8 cellular contexts compared by ENCODE assay signal in genomic region chr3:53891500-53892334, GRCh38. TPM values are rescaled to one million over a fixed set of nuclear protein-coding genes. Genes with fewer than 3 reads are reported as not detected.
DNase-seq lines count a peak whose midpoint lies in the region; ATAC-seq and TF ChIP-seq lines count a peak whose summit lies in the region.

Gene SELENOK, minus strand, starts transcription at chr3:53891859.

- POLR2A ChIA-PET in activated naive CD8-positive, alpha-beta T cell treated with anti-CD3 and anti-CD28 coated beads, Interleukin-2, amount 10 ng/mL, durations not matched to agents 7 days and 5 days (lab: Charles Lee), result interaction anchor here (0.9 to 3.2 kb wide), 3 partner anchors 9 to 544 kb away, joined by 3 to 29 read pairs (median 10); partner anchors contain the start of genes ACTR8 and DCP1A

- H3K4me1 ChIP-seq in osteoblast (ENCODE audit: insufficient read depth, low read length) (peaks cover 16% of the 10 kb centered on the region), thoracic aorta (ENCODE audit: control insufficient read depth in 1 of 2, low read depth in 2 of 2) (peaks cover 13 to 21% of the 10 kb centered on the region in 2 donors)

- H2AFZ ChIP-seq in SU-DHL-6 (ENCODE audit: low read depth, low read length, severe bottlenecking), result peak within 1 kb of the TSS; percentile 58
- peak within 1 kb of the TSS; percentile 85 for H2AFZ ChIP-seq in osteoblast (ENCODE audit: low read length)

- peak; percentile 90 for TF ChIP-seq POLR2A in GM10847 (IDR thresholded peaks at IDR 0.05; ENCODE audit: extremely low read depth, insufficient read length)

- peak; percentile 95 for DNase-seq in NCI-H128 (lab: John Stamatoyannopoulos, UW; ENCODE audit: unreplicated experiment)
- peak; percentile 92 for DNase-seq in activated naive CD8-positive, alpha-beta T cell treated with anti-CD3 and anti-CD28 coated beads, Interleukin-2, amount 10 ng/mL, durations not matched to agents 7 days and 5 days
- DNase-seq in glutamatergic neuron, result peak; percentile 96
- DNase-seq in osteoblast (ENCODE audit: insufficient read length, low spot score, missing footprints), result peak; percentile 93
- peak; percentile 98 for DNase-seq in thoracic aorta (ENCODE audit: low spot score)

- H3K27ac ChIP-seq in SU-DHL-6 (ENCODE audit: low read depth, low read length), result peak within 1 kb of the TSS; percentile 47
- peak within 1 kb of the TSS; percentile 95 for H3K27ac ChIP-seq in osteoblast (ENCODE audit: low read depth, low read length)
- peak within 1 kb of the TSS; percentile 90 to 92 for H3K27ac ChIP-seq in thoracic aorta

- TF ChIP-seq CTCF in SU-DHL-6 (IDR thresholded peaks at IDR 0.05; ENCODE audit: insufficient read depth, low read length, poor library complexity, severe bottlenecking) (no peak), glutamatergic neuron (IDR thresholded peaks at IDR 0.05; ENCODE audit: partially characterized antibody, unreplicated experiment) (no peak), osteoblast (IDR thresholded peaks at IDR 0.05; ENCODE audit: extremely low read depth, low read depth, low read length) (no peak), thoracic aorta (IDR thresholded peaks at IDR 0.05) (no peak)

- H3K9me2 ChIP-seq in SU-DHL-6 (replicated peaks; ENCODE audit: insufficient read depth, low read length), result no peaks in the 10 kb centered on the region

- H3K36me3 Mint-ChIP-seq in activated naive CD8-positive, alpha-beta T cell treated with anti-CD3 and anti-CD28 coated beads, Interleukin-2, amount 10 ng/mL, durations not matched to agents 7 days and 5 days, result peaks cover 18% of the 10 kb centered on the region
- H3K36me3 Mint-ChIP-seq in glutamatergic neuron (ENCODE audit: unreplicated experiment), result no peaks in the 10 kb centered on the region

- H4K20me1 ChIP-seq in SU-DHL-6 (ENCODE audit: low read depth, low read length) (no peaks in the 10 kb centered on the region; the same call in 1 of the 2 replicates), osteoblast (ENCODE audit: insufficient read depth, low read length) (peaks cover 3% of the 10 kb centered on the region)

- H3K4me1 Mint-ChIP-seq in activated naive CD8-positive, alpha-beta T cell treated with anti-CD3 and anti-CD28 coated beads, Interleukin-2, amount 10 ng/mL, durations not matched to agents 7 days and 5 days, result peaks cover 39% of the 10 kb centered on the region
- peaks cover 12% of the 10 kb centered on the region for H3K4me1 Mint-ChIP-seq in glutamatergic neuron (ENCODE audit: low read depth, unreplicated experiment)

- H3K36me3 ChIP-seq in SU-DHL-6 (ENCODE audit: low read length), result 0 out of 2 replicates have a peak, but pooled peaks cover 4% of the 10 kb centered on the region
- H3K36me3 ChIP-seq in osteoblast (ENCODE audit: insufficient read depth, low read length), result peaks cover 11% of the 10 kb centered on the region
- H3K36me3 ChIP-seq in thoracic aorta, result no peaks in the 10 kb centered on the region

- H3K4me2 ChIP-seq in SU-DHL-6 (ENCODE audit: low read depth, low read length, poor library complexity, severe bottlenecking) (peak within 1 kb of the TSS; percentile 85), osteoblast (ENCODE audit: insufficient read depth, low read length) (peak within 1 kb of the TSS; percentile 85)

- peaks cover 45% of the 10 kb centered on the region for H3K79me2 ChIP-seq in SU-DHL-6 (ENCODE audit: insufficient read depth, low read length)
- peaks cover 43% of the 10 kb centered on the region for H3K79me2 ChIP-seq in osteoblast (ENCODE audit: insufficient read depth, low read length)

- no peaks in the 10 kb centered on the region for H3K27me3 ChIP-seq in SU-DHL-6 (ENCODE audit: low read length)
- H3K27me3 ChIP-seq in osteoblast (ENCODE audit: insufficient read depth, low read length), result no peaks in the 10 kb centered on the region
- no peaks in the 10 kb centered on the region for H3K27me3 ChIP-seq in thoracic aorta (replicated peaks; ENCODE audit: insufficient read depth)

- peak within 1 kb of the TSS; percentile 99 for H3K27ac Mint-ChIP-seq in activated naive CD8-positive, alpha-beta T cell treated with anti-CD3 and anti-CD28 coated beads, Interleukin-2, amount 10 ng/mL, durations not matched to agents 7 days and 5 days
- peak within 1 kb of the TSS; percentile 94 for H3K27ac Mint-ChIP-seq in glutamatergic neuron (ENCODE audit: unreplicated experiment)

- peaks cover 5% of the 10 kb centered on the region for H3K9me3 Mint-ChIP-seq in activated naive CD8-positive, alpha-beta T cell treated with anti-CD3 and anti-CD28 coated beads, Interleukin-2, amount 10 ng/mL, durations not matched to agents 7 days and 5 days
- H3K9me3 Mint-ChIP-seq in glutamatergic neuron (ENCODE audit: unreplicated experiment), result peaks cover 3% of the 10 kb centered on the region

- peaks cover 18% of the 10 kb centered on the region for H3K27me3 Mint-ChIP-seq in activated naive CD8-positive, alpha-beta T cell treated with anti-CD3 and anti-CD28 coated beads, Interleukin-2, amount 10 ng/mL, durations not matched to agents 7 days and 5 days
- peaks cover 10% of the 10 kb centered on the region for H3K27me3 Mint-ChIP-seq in glutamatergic neuron (ENCODE audit: unreplicated experiment)

- H3K9me3 ChIP-seq in SU-DHL-6 (ENCODE audit: insufficient read depth, low read length) (no peaks in the 10 kb centered on the region), osteoblast (ENCODE audit: low read depth, low read length) (no peaks in the 10 kb centered on the region), thoracic aorta (no peaks in the 10 kb centered on the region)

- peak within 1 kb of the TSS; percentile 95 for H3K4me3 Mint-ChIP-seq in activated naive CD8-positive, alpha-beta T cell treated with anti-CD3 and anti-CD28 coated beads, Interleukin-2, amount 10 ng/mL, durations not matched to agents 7 days and 5 days
- H3K4me3 Mint-ChIP-seq in glutamatergic neuron (ENCODE audit: unreplicated experiment), result peak within 1 kb of the TSS; percentile 94

- ATAC-seq in HG02678 (IDR thresholded peaks at IDR 0.05; ENCODE audit: unreplicated experiment) (peak; percentile 96), thoracic aorta (ENCODE audit: insufficient number of reproducible peaks, low FRiP score, low read depth) (peak; percentile 97)
- ATAC-seq in activated naive CD8-positive, alpha-beta T cell treated with anti-CD3 and anti-CD28 coated beads, Interleukin-2, amount 10 ng/mL, durations not matched to agents 7 days and 5 days (ENCODE audit: low read depth), result peak; percentile 97

- H3K4me3 ChIP-seq in SU-DHL-6 (ENCODE audit: insufficient read depth, low read length, poor library complexity, severe bottlenecking), result peak within 1 kb of the TSS; percentile 85
- peak within 1 kb of the TSS; percentile 89 for H3K4me3 ChIP-seq in osteoblast (ENCODE audit: insufficient read depth, low read length)
- peak within 1 kb of the TSS; percentile 90 for H3K4me3 ChIP-seq in thoracic aorta

- H3F3A ChIP-seq in SU-DHL-6 (ENCODE audit: insufficient read depth), result 0 out of 2 replicates have a peak, but pooled peaks cover 3% of the 10 kb centered on the region

- H3K9ac ChIP-seq in SU-DHL-6 (ENCODE audit: low read length), result peak within 1 kb of the TSS; percentile 79

RNA-seq across cellular contexts. Expression of gene SELENOK, which starts in this region (rescaled TPM):
- total RNA-seq in activated naive CD8-positive, alpha-beta T cell treated with anti-CD3 and anti-CD28 coated beads, Interleukin-2, amount 10 ng/mL, durations not matched to agents 7 days and 5 days, result 10 to 100 TPM; 43.2 to 43.9 TPM
- 39.4 TPM for total RNA-seq in glutamatergic neuron (ENCODE audit: unreplicated experiment)
- 11.8 and 13.4 TPM in 2 replicates for total RNA-seq in osteoblast
- total RNA-seq in thoracic aorta, result 10 to 100 TPM; 22.6 to 36.8 TPM

Comparison
In these comparisons a context has a peak if more than half of its experiments do, and no peak if none do; other contexts are left out.
1. Peak in every context shown above with its lines: DNase-seq, ATAC-seq, H3K4me3 ChIP-seq and H3K27ac ChIP-seq.